In genomic region chr11:107731911-107732310, GRCh38 we compare ENCODE assay signal across 25 cellular contexts.
"Had no signal": no experiment of that assay in that cellular context is flagged by ENCODE, and none has a peak within 500 bp of the region (broad histone marks: within the 10 kb centered on the region; RNA-seq: fewer than 3 reads in every experiment).

No MANE protein-coding gene starts in this region.

- H3K4me3 ChIP-seq: ascending aorta, cardiac muscle cell, colonic mucosa, gastroesophageal sphincter, hepatocyte, left ventricle myocardium inferior, lung, mucosa of descending colon, suprapubic skin, tibial artery, upper lobe of right lung had no signal

- H3K9me3 ChIP-seq: ascending aorta, colonic mucosa, gastroesophageal sphincter, left ventricle myocardium inferior, mucosa of descending colon, suprapubic skin, tibial artery, upper lobe of right lung had no signal

- H3K4me1 ChIP-seq: ascending aorta, colonic mucosa, gastroesophageal sphincter, left ventricle myocardium inferior, suprapubic skin, tibial artery, upper lobe of right lung had no signal

- H3K36me3 ChIP-seq: ascending aorta, cardiac muscle cell, colonic mucosa, gastroesophageal sphincter, left ventricle myocardium inferior, suprapubic skin, tibial artery, upper lobe of right lung had no signal

- H2AFZ ChIP-seq: hepatocyte had no signal

- H3K27me3 ChIP-seq: ascending aorta, cardiac muscle cell, colonic mucosa, gastroesophageal sphincter, hepatocyte, suprapubic skin, tibial artery, upper lobe of right lung had no signal

- DNase-seq: activated CD4-positive, alpha-beta T cell treated with anti-CD3 and anti-CD28 coated beads for 4 hours; activated CD4-positive, alpha-beta T cell treated with anti-CD3 and anti-CD28 coated beads, Interleukin-2, amount 50 U/mL, for 4 hours; activated naive CD4-positive, alpha-beta T cell treated with Interleukin-2 at 50 U/mL for 16 hours; activated T-cell treated with anti-CD3 and anti-CD28 coated beads for 4 hours; activated T-cell treated with anti-CD3 and anti-CD28 coated beads, Interleukin-2, amount 50 U/mL, for 72 hours; cerebellar nuclear complex; colonic mucosa; effector CD8-positive, alpha-beta T cell; islet precursor cell; left ventricle myocardium inferior; mucosa of descending colon; posterior cingulate gyrus; right cardiac atrium; stimulated activated CD4-positive, alpha-beta T cell treated with anti-CD3 and anti-CD28 coated beads, Interleukin-15, amount 100 ng/mL, for 24 hours; stimulated activated CD4-positive, alpha-beta T cell treated with anti-CD3 and anti-CD28 coated beads, Interleukin-2, amount 100 ng/mL, for 24 hours; stimulated activated naive CD4-positive, alpha-beta T cell; tibial artery; upper lobe of right lung had no signal

- H3K27ac ChIP-seq: ascending aorta, cardiac muscle cell, colonic mucosa, gastroesophageal sphincter, hepatocyte, left ventricle myocardium inferior, suprapubic skin, tibial artery, upper lobe of right lung had no signal

- ATAC-seq: activated T-cell treated with anti-CD3 and anti-CD28 coated beads, Interleukin-2, amount 50 U/mL, for 72 hours; gastroesophageal sphincter; mucosa of descending colon; natural killer cell treated with Interleukin-12 subunit alpha and Interleukin-12 subunit beta and Interleukin-15 and Interleukin-18, amount 100 ng/mL, for 72 hours; right cardiac atrium; upper lobe of right lung had no signal

- H3K4me2 ChIP-seq: hepatocyte had no signal

- H3K79me2 ChIP-seq: hepatocyte had no signal
